In the genomic region with DNA sequence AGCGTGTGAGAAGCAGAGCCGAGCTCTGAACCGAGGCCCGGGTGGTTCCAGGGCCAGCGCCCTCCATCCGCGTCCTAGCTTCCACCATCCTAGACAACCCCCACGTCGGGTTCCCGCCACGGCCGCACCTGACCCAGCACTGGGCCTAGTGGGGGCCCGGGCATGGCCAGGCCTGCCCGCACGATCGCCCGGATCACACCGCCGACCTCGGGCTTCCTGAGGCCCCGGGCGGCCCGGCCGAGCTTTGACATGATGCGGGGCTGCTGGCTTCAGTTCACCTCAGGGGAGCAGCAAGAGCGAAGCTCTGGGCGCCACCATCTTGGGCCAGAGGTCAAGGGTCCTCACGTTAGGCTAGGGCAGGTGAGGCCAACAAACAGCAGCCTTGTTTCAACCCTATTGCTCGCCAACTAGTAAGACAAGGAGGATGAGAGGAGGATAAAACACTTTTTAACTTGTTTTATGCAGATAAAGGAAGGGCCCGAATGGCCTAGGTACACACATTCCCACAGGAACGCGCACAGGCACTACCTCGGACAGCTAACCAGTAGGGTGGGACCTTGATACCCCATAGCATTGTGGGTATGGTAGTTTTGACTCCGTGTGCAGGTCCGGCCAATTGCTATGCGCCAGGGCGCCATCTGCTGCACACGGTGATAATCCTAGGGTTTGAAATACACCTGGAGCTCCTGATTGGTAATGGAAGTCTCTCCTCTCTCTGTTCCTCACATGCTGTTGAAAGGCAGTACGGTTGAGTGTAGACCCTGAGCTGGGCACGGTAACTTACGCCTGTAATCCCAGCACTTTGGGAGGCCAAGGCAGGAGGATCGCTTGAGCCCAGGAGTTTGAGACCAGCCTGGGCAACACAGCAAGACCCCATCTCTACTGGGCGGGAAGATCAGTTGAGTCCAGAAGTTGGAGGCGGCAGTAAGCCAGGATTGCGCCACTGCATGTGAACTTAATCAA, we compare ENCODE assay signal across 8 cellular contexts. TPM values are rescaled to one million over a fixed set of nuclear protein-coding genes. Genes with fewer than 3 reads are reported as not detected.
DNase-seq lines count a peak whose midpoint lies in the region; ATAC-seq, FAIRE-seq and TF ChIP-seq lines count a peak whose summit lies in the region.

A gene (minus strand): TSS at position 345 of the 963 bp plus-strand sequence. CDS start 94 bp downstream, at position 251.

- peak within 1 kb of the TSS; percentile 94 for H3K4me3 Mint-ChIP-seq in activated naive CD8-positive, alpha-beta T cell treated with anti-CD3 and anti-CD28 coated beads for 36 hours

- H3K27ac Mint-ChIP-seq in activated naive CD8-positive, alpha-beta T cell treated with anti-CD3 and anti-CD28 coated beads for 36 hours = peak within 1 kb of the TSS; percentile 99

- peaks cover 0 to 8% (median 7%) of the 10 kb centered on the region in 3 donors for H3K4me1 ChIP-seq in pancreas
- H3K4me1 ChIP-seq in tibial nerve = peaks cover 0 to 17% (median 6%) of the 10 kb centered on the region in 4 donors

- peak; percentile 57 for TF ChIP-seq POLR2A in GM10847 (IDR thresholded peaks at IDR 0.05; ENCODE audit: extremely low read depth, insufficient read length)
- peak in 1 of 2 donors; percentile 24 for TF ChIP-seq POLR2A in tibial nerve (IDR thresholded peaks at IDR 0.05)

- peaks cover 15% of the 10 kb centered on the region for H3K36me3 Mint-ChIP-seq in activated naive CD8-positive, alpha-beta T cell treated with anti-CD3 and anti-CD28 coated beads for 36 hours

- TF ChIP-seq CTCF in pancreas (IDR thresholded peaks at IDR 0.05) = peak in 3 of 4 donors; percentile 14 to 33 (median 19)
- TF ChIP-seq CTCF in tibial nerve (IDR thresholded peaks at IDR 0.05) = peak; percentile 36 to 80 (median 61)

- H3K27me3 Mint-ChIP-seq in activated naive CD8-positive, alpha-beta T cell treated with anti-CD3 and anti-CD28 coated beads for 36 hours = peaks cover 3% of the 10 kb centered on the region

- H3K9me3 Mint-ChIP-seq in activated naive CD8-positive, alpha-beta T cell treated with anti-CD3 and anti-CD28 coated beads for 36 hours = peaks cover 11% of the 10 kb centered on the region

- H3K9me3 ChIP-seq in pancreas = no peaks in the 10 kb centered on the region
- peaks cover 0 to 14% (median 0%) of the 10 kb centered on the region in 4 donors for H3K9me3 ChIP-seq in tibial nerve

- H3K4me3 ChIP-seq in pancreas (peak within 1 kb of the TSS; percentile 67 to 91 (median 90)), tibial nerve (peak within 1 kb of the TSS; percentile 45 to 87 (median 80))

- peak; percentile 94 for ATAC-seq in HG02610 (IDR thresholded peaks at IDR 0.05; ENCODE audit: unreplicated experiment)
- ATAC-seq in Right ventricle myocardium inferior = peak; percentile 100
- peak; percentile 99 to 100 (median 100) for ATAC-seq in pancreas

- DNase-seq in NCI-H1092 treated with DMSO at 0.1 percent for 48 hours (lab: John Stamatoyannopoulos, UW) = peak; percentile 98
- peak; percentile 95 for DNase-seq in SKM-1 treated with dmso at 0.1 percent for 144 hours (lab: John Stamatoyannopoulos, UW; ENCODE audit: unreplicated experiment)
- DNase-seq in activated naive CD8-positive, alpha-beta T cell treated with anti-CD3 and anti-CD28 coated beads for 36 hours = peak; percentile 87
- peak; percentile 94 for DNase-seq in Right ventricle myocardium inferior (ENCODE audit: missing footprints)
- peak; percentile 82 to 93 (median 90) for DNase-seq in pancreas
- peak; percentile 78 to 93 for DNase-seq in tibial nerve (ENCODE audit: low spot score in 2 of 2)

- H3K4me1 Mint-ChIP-seq in activated naive CD8-positive, alpha-beta T cell treated with anti-CD3 and anti-CD28 coated beads for 36 hours = peaks cover 14% of the 10 kb centered on the region

- no peak for FAIRE-seq in pancreas (lab: Jason Lieb, UNC)

- H3K27ac ChIP-seq in pancreas (peak within 1 kb of the TSS; percentile 62 to 89 (median 74)), tibial nerve (peak within 1 kb of the TSS; percentile 35 to 91 (median 82))

- intact Hi-C loops in Right ventricle myocardium inferior (cut with DNase I) = no loop called here
- intact Hi-C loops in pancreas (cut with DNase I) = no loop called here

- peak in 1 of 2 donors; percentile 84 for TF ChIP-seq EP300 in tibial nerve (IDR thresholded peaks at IDR 0.05)

- no peaks in the 10 kb centered on the region for H3K27me3 ChIP-seq in pancreas
- H3K27me3 ChIP-seq in tibial nerve = no peaks in the 10 kb centered on the region

- peaks cover 0 to 6% (median 0%) of the 10 kb centered on the region in 3 donors for H3K36me3 ChIP-seq in pancreas
- H3K36me3 ChIP-seq in tibial nerve = peaks cover 0 to 33% (median 0%) of the 10 kb centered on the region in 3 donors

- WGBS in pancreas, 2 donors = 6% methylated on average over 45 of the region's 45 CpGs
- 14 to 19% methylated on average over 20 to 29 of the region's 45 CpGs for WGBS in tibial nerve, 2 donors

RNA-seq across cellular contexts. Expression of the gene that starts here (rescaled TPM):
- 100 to 1,000 TPM; 159 to 161 TPM for total RNA-seq in activated naive CD8-positive, alpha-beta T cell treated with anti-CD3 and anti-CD28 coated beads for 36 hours
- 58.7 TPM for total RNA-seq in Right ventricle myocardium inferior
- total RNA-seq in pancreas = 10 to 100 TPM; 15.7 to 23.9 (median 21.0) TPM
- 10 to 100 TPM; 29.2 to 30.2 TPM for polyA plus RNA-seq in pancreas
- 10 to 100 TPM; 42.9 to 63.8 (median 53.9) TPM for total RNA-seq in tibial nerve

Comparison
In these comparisons a context has a peak if more than half of its experiments do, and no peak if none do; other contexts are left out.
1. Peak in every context shown above with its lines: DNase-seq, ATAC-seq, H3K4me3 ChIP-seq and H3K27ac ChIP-seq.